In the genomic region with DNA sequence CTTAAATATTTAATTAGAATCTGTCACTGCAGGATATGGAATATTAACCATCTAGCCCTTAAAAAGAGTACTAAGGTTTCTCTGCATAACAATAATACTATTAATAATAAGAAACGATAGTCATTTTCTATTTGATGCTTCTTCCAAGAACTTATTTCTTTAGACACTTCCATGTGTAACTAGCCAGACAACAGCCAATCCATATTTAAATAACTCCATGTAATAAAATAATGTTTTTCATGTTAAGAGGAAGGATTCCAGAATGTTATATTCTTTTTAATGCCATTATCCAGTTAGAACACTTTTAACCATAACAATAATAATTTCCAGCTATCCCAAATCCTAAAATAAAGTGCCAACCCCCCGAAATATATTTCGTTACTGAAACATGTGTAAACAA, we compare ENCODE assay signal across 10 cellular contexts.
"Had no signal": no experiment of that assay in that cellular context is flagged by ENCODE, and none has a peak within 500 bp of the region (broad histone marks: within the 10 kb centered on the region; RNA-seq: fewer than 3 reads in every experiment).

No MANE protein-coding gene starts in this region.

- ATAC-seq: GM23338, HCT116 had no signal

- H3K4me2 ChIP-seq: GM23338 had no signal

- H3K4me3 Mint-ChIP-seq: GM23338, H9, HFFc6 had no signal

- H2AFZ ChIP-seq: GM23248, GM23338 had no signal

- H3K9me3 Mint-ChIP-seq: GM23338, H9, HFFc6 had no signal

- H3K36me3 ChIP-seq: HAP-1 had no signal

- FAIRE-seq: H1 had no signal

- H3K4me3 ChIP-seq: GM23248, GM23338, HAP-1 had no signal

- H3K4me1 ChIP-seq: HAP-1 had no signal

- H3K9me3 ChIP-seq: HAP-1 had no signal

- H3K27ac Mint-ChIP-seq: GM23338, H9, HFFc6 had no signal

- H3K27ac ChIP-seq: GM23248 had no signal

- H3K9ac ChIP-seq: GM23248 had no signal

- H3K4me1 Mint-ChIP-seq: H9 had no signal

- DNase-seq: GM23248, GOT3, H7, H9, HCEC 1CT, HFFc6 had no signal
